In the genomic region with DNA sequence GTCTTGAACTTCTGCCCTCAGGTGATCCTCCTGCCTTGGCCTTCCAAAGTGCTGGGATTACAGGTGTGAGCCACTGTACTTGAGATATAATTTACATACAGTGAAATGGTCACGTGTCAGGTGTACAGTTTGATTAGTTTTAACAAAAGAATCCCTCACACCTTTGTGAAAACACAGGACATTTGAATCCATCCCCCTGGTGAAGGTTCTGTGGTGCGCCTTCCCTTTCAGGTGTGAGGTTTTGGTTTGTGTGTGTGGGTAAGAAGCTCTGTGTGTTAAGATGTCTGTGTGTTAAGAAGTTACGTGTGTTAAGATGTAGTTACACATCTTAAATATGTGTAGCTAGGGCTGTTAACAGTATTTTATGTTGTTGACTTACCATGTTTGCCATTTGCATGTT, we compare ENCODE assay signal across 9 cellular contexts. TPM values are rescaled to one million over a fixed set of nuclear protein-coding genes. Genes with fewer than 3 reads are reported as not detected.
DNase-seq lines count a peak whose midpoint lies in the region; ATAC-seq and TF ChIP-seq lines count a peak whose summit lies in the region.
"Had no signal": no experiment of that assay in that cellular context is flagged by ENCODE, and none has a peak within 500 bp of the region (broad histone marks: within the 10 kb centered on the region; RNA-seq: fewer than 3 reads in every experiment).

No MANE protein-coding gene starts in this region.

- no peaks in the 10 kb centered on the region for H3K36me3 ChIP-seq in breast epithelium
- H3K36me3 ChIP-seq in mesodermal cell (ENCODE audit: control insufficient read depth, insufficient read depth, low read length) = peaks cover 77% of the 10 kb centered on the region
- no peaks in the 10 kb centered on the region for H3K36me3 ChIP-seq in transverse colon

- no peak overlapping the region for H3K4me3 Mint-ChIP-seq in MCF 10A (ENCODE audit: unreplicated experiment)

- TF ChIP-seq CTCF in breast epithelium (IDR thresholded peaks at IDR 0.05) (no peak), MCF 10A (IDR thresholded peaks at IDR 0.05; ENCODE audit: unreplicated experiment) (no peak), transverse colon (IDR thresholded peaks at IDR 0.05) (no peak)

- H3K4me3 ChIP-seq in breast epithelium (peak overlapping the region; percentile 1 to 91 (median 46)), mesodermal cell (ENCODE audit: extremely low read depth, insufficient read depth, low read length, poor library complexity, severe bottlenecking) (no peak overlapping the region), transverse colon (no peak overlapping the region)

- H3K9me3 ChIP-seq in breast epithelium = no peaks in the 10 kb centered on the region
- no peaks in the 10 kb centered on the region for H3K9me3 ChIP-seq in mesodermal cell (ENCODE audit: control insufficient read depth, low read length)
- H3K9me3 ChIP-seq in transverse colon = no peaks in the 10 kb centered on the region
- H3K9me3 ChIP-seq: BE2C had no signal

- H3K27me3 ChIP-seq in breast epithelium = no peaks in the 10 kb centered on the region
- H3K27me3 ChIP-seq in transverse colon = no peaks in the 10 kb centered on the region
- H3K27me3 ChIP-seq: BE2C had no signal

- peaks cover 13% of the 10 kb centered on the region for H3K4me1 Mint-ChIP-seq in MCF 10A (ENCODE audit: insufficient read depth, unreplicated experiment)

- POLR2A ChIA-PET in MCF 10A (lab: Yijun Ruan, JAX) = interaction anchor here (0.9 kb wide), 1 partner anchor 19 kb away, joined by 3 read pairs; no protein-coding TSS in a partner anchor

- DNase-seq in breast epithelium (ENCODE audit: low spot score in 2 of 2) (no peak), MCF 10A (ENCODE audit: unreplicated experiment) (no peak), transverse colon (no peak), NCI-H524 treated with DMSO at 0.1 percent for 48 hours (lab: John Stamatoyannopoulos, UW) (no peak)

- TF ChIP-seq POLR2A in breast epithelium (IDR thresholded peaks at IDR 0.05) (no peak), transverse colon (IDR thresholded peaks at IDR 0.05) (no peak)

- CTCF ChIA-PET in MCF 10A (lab: Yijun Ruan, JAX) = interaction anchor here (0.6 kb wide), 1 partner anchor 28 kb away, joined by 3 read pairs; no protein-coding TSS in a partner anchor

- no peak for TF ChIP-seq EP300 in transverse colon (IDR thresholded peaks at IDR 0.05; ENCODE audit: low read depth)

- H3K27ac ChIP-seq in breast epithelium = peak overlapping the region; percentile 82 to 90
- H3K27ac ChIP-seq in angular gyrus (ENCODE audit: low read depth, low read length) = peak overlapping the region; percentile 62
- peak overlapping the region; percentile 53 for H3K27ac ChIP-seq in mesodermal cell (ENCODE audit: low read depth, low read length, severe bottlenecking)
- peak overlapping the region; percentile 61 to 99 (median 84) for H3K27ac ChIP-seq in transverse colon

- intact Hi-C loops in breast epithelium (cut with DNase I; ENCODE audit: low total_unique reads) (no loop called here), MCF 10A (cut with micrococcal nuclease) (no loop called here), transverse colon (cut with DNase I; ENCODE audit: low total_unique reads) (no loop called here)

- H3K4me1 ChIP-seq in breast epithelium (peaks cover 0 to 4% of the 10 kb centered on the region in 2 donors), mesodermal cell (ENCODE audit: control insufficient read depth, insufficient read depth, low read length, poor library complexity, severe bottlenecking) (peaks cover 27% of the 10 kb centered on the region), transverse colon (peaks cover 10 to 42% (median 16%) of the 10 kb centered on the region in 4 donors)

- H3K36me3 Mint-ChIP-seq in MCF 10A (ENCODE audit: insufficient read depth, unreplicated experiment) = peaks cover 14% of the 10 kb centered on the region

- no peaks in the 10 kb centered on the region for H3K9me3 Mint-ChIP-seq in MCF 10A (ENCODE audit: unreplicated experiment)

- no TSS peak for BruUV-seq in MCF 10A (replicated peaks; lab: Mats Ljungman, UMichigan)

- 100% methylated on average over 2 of the region's 3 CpGs for WGBS in mesodermal cell (ENCODE audit: insufficient coverage in 2 of 2), 2 experiments
- 71 to 81% methylated on average over 2 to 3 of the region's 3 CpGs for WGBS in transverse colon (ENCODE audit: low coverage in 1 of 2), 2 donors

- ATAC-seq in GM21367 (IDR thresholded peaks at IDR 0.05; ENCODE audit: unreplicated experiment) (no peak), GM19463 (IDR thresholded peaks at IDR 0.05; ENCODE audit: unreplicated experiment) (no peak)

- H3K27me3 Mint-ChIP-seq in MCF 10A (ENCODE audit: insufficient read depth, unreplicated experiment) = no peaks in the 10 kb centered on the region

- no peak overlapping the region for H3K27ac Mint-ChIP-seq in MCF 10A (ENCODE audit: low read depth, unreplicated experiment)

- in situ Hi-C loops in transverse colon (cut with MboI; ENCODE audit: low pct_ligation_motif_present in 1 of 4, low pct_unique_long_range_greater_than_20kb in 1 of 4, low sequenced_read_pairs in 3 of 4) = no loop called here

RNA-seq across cellular contexts. Expression of gene SEC14L1, which starts 4.4 kb away (rescaled TPM):
- total RNA-seq in breast epithelium = 100 to 1,000 TPM in 1 of 3 donors, 10 to 100 TPM in 2; 52.2 to 106 (median 59.6) TPM
- total RNA-seq in MCF 10A (2022) = 25.8 and 31.4 TPM in 2 replicates
- polyA plus RNA-seq in mesodermal cell (2013, experiment 1 of 2) = 203 TPM
- polyA plus RNA-seq in mesodermal cell (2013, experiment 2 of 2) = 152 TPM
- total RNA-seq in transverse colon = 10 to 100 TPM; 16.8 to 34.6 (median 23.8) TPM

Comparison
In these comparisons a context has a peak if more than half of its experiments do, and no peak if none do; other contexts are left out.
1. H3K4me3 ChIP-seq: peak in breast epithelium (3 of 3); none in mesodermal cell (single experiment) and transverse colon (0 of 4).
2. Peak in every context shown above with its lines, with median percentiles within 50 percentile points of each other: H3K27ac ChIP-seq.